ENCODE assay signal across 15 cellular contexts in the genomic region with DNA sequence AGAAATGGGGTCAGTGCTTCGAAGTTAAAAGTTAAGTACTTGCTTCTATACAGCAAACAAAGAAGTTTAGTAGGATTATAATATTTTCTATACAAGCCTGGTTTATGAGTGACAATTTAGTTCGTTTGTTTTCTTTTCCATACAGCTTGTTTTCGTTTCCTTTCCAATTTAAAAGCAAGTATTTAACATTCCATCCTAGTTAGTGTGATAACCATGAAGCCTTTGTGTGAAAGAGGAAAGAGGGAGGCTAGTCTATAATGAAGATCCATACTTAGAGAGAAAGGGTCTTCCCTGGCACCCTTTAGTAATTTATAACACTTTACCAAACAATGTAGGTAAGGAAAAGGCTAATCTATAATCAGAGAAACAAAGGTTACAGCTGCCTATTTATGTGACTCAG. TPM values are rescaled to one million over a fixed set of nuclear protein-coding genes. Genes with fewer than 3 reads are reported as not detected.
A peak's percentile ranks its signal among the peaks of the same experiment; 100 is the strongest.
DNase-seq lines count a peak whose midpoint lies in the region; ATAC-seq and TF ChIP-seq lines count a peak whose summit lies in the region.
"Had no signal": no experiment of that assay in that cellular context is flagged by ENCODE, and none has a peak within 500 bp of the region (broad histone marks: within the 10 kb centered on the region; RNA-seq: fewer than 3 reads in every experiment).

No MANE protein-coding gene starts in this region.

- H3K9ac ChIP-seq in SK-N-SH (no peak overlapping the region), adipocyte (ENCODE audit: low read length) (no peak overlapping the region)

- DNase-seq in SK-N-SH (no peak), adipocyte (ENCODE audit: low read depth) (peak; percentile 40), hepatocyte (ENCODE audit: low spot score) (no peak), NCI-H2171 (lab: John Stamatoyannopoulos, UW) (no peak)
- DNase-seq: CD8-positive, alpha-beta T cell; COR-L47; DND-41; GDM1 had no signal

- no peak for ATAC-seq in SK-N-SH treated with all-trans-retinoic acid at 6 μM for 48 hours
- no peak for ATAC-seq in HG03108 (IDR thresholded peaks at IDR 0.05; ENCODE audit: unreplicated experiment)
- ATAC-seq in HG03354 (IDR thresholded peaks at IDR 0.05; ENCODE audit: poor library complexity, severe bottlenecking, unreplicated experiment), result no peak
- ATAC-seq: CD8-positive, alpha-beta T cell; HCT116 had no signal

- H3K4me3 ChIP-seq in SK-N-SH (ENCODE audit: low read depth in 2 of 2, low read length in 1 of 2), result no peak overlapping the region
- H3K4me3 ChIP-seq in adipocyte (ENCODE audit: low read length), result no peak overlapping the region
- H3K4me3 ChIP-seq in hepatocyte, result no peak overlapping the region
- H3K4me3 ChIP-seq in mesodermal cell (ENCODE audit: extremely low read depth, insufficient read depth, low read length, poor library complexity, severe bottlenecking), result no peak overlapping the region

- H3K36me3 ChIP-seq in SK-N-SH (replicated peaks in 1 of 2; ENCODE audit: control insufficient read depth in 1 of 2, insufficient read depth in 2 of 2, low read length in 1 of 2) (no peaks in the 10 kb centered on the region), adipocyte (ENCODE audit: control insufficient read depth, insufficient read depth, low read length, severe bottlenecking) (peaks cover 8% of the 10 kb centered on the region), hepatocyte (replicated peaks; ENCODE audit: insufficient read depth, low read depth) (no peaks in the 10 kb centered on the region), mesodermal cell (ENCODE audit: control insufficient read depth, insufficient read depth, low read length) (no peaks in the 10 kb centered on the region)

- H3K79me2 ChIP-seq in SK-N-SH (ENCODE audit: insufficient read depth), result no peaks in the 10 kb centered on the region
- no peaks in the 10 kb centered on the region for H3K79me2 ChIP-seq in hepatocyte

- H3K27ac ChIP-seq in SK-N-SH (ENCODE audit: low read depth in 2 of 2, low read length in 1 of 2), result no peak overlapping the region
- peak overlapping the region; percentile 60 for H3K27ac ChIP-seq in hepatocyte
- H3K27ac ChIP-seq in mesodermal cell (ENCODE audit: low read depth, low read length, severe bottlenecking), result peak overlapping the region; percentile 66
- H3K27ac ChIP-seq: 22Rv1 had no signal

- no peaks in the 10 kb centered on the region for H4K20me1 ChIP-seq in SK-N-SH (ENCODE audit: insufficient read depth)
- no peaks in the 10 kb centered on the region for H4K20me1 ChIP-seq in hepatocyte (ENCODE audit: insufficient read depth, poor library complexity, severe bottlenecking)

- H3K9me2 ChIP-seq in SK-N-SH (no peaks in the 10 kb centered on the region), hepatocyte (replicated peaks; ENCODE audit: insufficient read depth) (no peaks in the 10 kb centered on the region)

- TF ChIP-seq RAD21 in SK-N-SH (IDR thresholded peaks at IDR 0.05; ENCODE audit: low read length), result no peak

- H3K4me1 ChIP-seq in SK-N-SH (ENCODE audit: control insufficient read depth in 1 of 2, insufficient read depth in 2 of 2, low read depth in 1 of 2, low read length in 1 of 2) (peaks cover 0 to 6% of the 10 kb centered on the region in 2 experiments; a peak in 2 of 4 replicates), adipocyte (ENCODE audit: control insufficient read depth, insufficient read depth, low read length) (peaks cover 3% of the 10 kb centered on the region), hepatocyte (ENCODE audit: insufficient read depth) (peaks cover 12% of the 10 kb centered on the region), mesodermal cell (ENCODE audit: control insufficient read depth, insufficient read depth, low read length, poor library complexity, severe bottlenecking) (peaks cover 30% of the 10 kb centered on the region)

- CTCF ChIA-PET in SK-N-SH (lab: Yijun Ruan, JAX), result interaction anchor here (0.7 to 1.6 kb wide), 2 partner anchors 8 to 969 kb away, joined by 3 read pairs; partner anchors contain the start of gene PDCD1LG2

- H3F3A ChIP-seq in SK-N-SH (replicated peaks; ENCODE audit: insufficient read depth), result no peaks in the 10 kb centered on the region

- no peaks in the 10 kb centered on the region for H3K27me3 ChIP-seq in SK-N-SH (ENCODE audit: insufficient read depth)
- no peaks in the 10 kb centered on the region for H3K27me3 ChIP-seq in adipocyte (replicated peaks; ENCODE audit: control insufficient read depth, insufficient read depth, low read length)
- H3K27me3 ChIP-seq in hepatocyte, result no peaks in the 10 kb centered on the region

- 15% methylated on average over 3 of the region's 3 CpGs for WGBS in SK-N-SH (ENCODE audit: low lambda C conversion rate)
- WGBS in hepatocyte (ENCODE audit: low lambda C conversion rate, missing lambda C conversion rate), result 63% methylated on average over 3 of the region's 3 CpGs
- no CpG with 5 or more reads among the region's 3 CpGs for WGBS in mesodermal cell (ENCODE audit: insufficient coverage in 2 of 2), 2 experiments

- H2AFZ ChIP-seq in SK-N-SH (ENCODE audit: low read depth) (0 out of 2 replicates have a peak overlapping the region, but pooled peaks have one; percentile 18), hepatocyte (no peak overlapping the region)

- H3K9me3 ChIP-seq in SK-N-SH, result no peaks in the 10 kb centered on the region
- no peaks in the 10 kb centered on the region for H3K9me3 ChIP-seq in adipocyte (ENCODE audit: control insufficient read depth, low read length)
- H3K9me3 ChIP-seq in hepatocyte (ENCODE audit: low read depth), result no peaks in the 10 kb centered on the region
- no peaks in the 10 kb centered on the region for H3K9me3 ChIP-seq in mesodermal cell (ENCODE audit: control insufficient read depth, low read length)

- 0 out of 2 replicates have a peak overlapping the region, but pooled peaks have one; percentile 4 for H3K4me2 ChIP-seq in SK-N-SH
- no peak overlapping the region for H3K4me2 ChIP-seq in hepatocyte

- no peak for TF ChIP-seq EP300 in SK-N-SH (IDR thresholded peaks at IDR 0.05; ENCODE audit: borderline replicate concordance in 1 of 2, low read depth in 1 of 2, low read length in 1 of 2)

- TF ChIP-seq CTCF in SK-N-SH (IDR thresholded peaks at IDR 0.05) (no peak), hepatocyte (IDR thresholded peaks at IDR 0.05; ENCODE audit: poor library complexity) (no peak)

- POLR2A ChIA-PET in SK-N-SH (lab: Yijun Ruan, JAX), result no interaction called here

TF ChIP-seq in SK-N-SH, 30 proteins besides CTCF, POLR2A, EP300 and RAD21 (continues in another document):
- no peak for TF ChIP-seq JUND (IDR thresholded peaks at IDR 0.05)
- TF ChIP-seq FOSL2 (IDR thresholded peaks at IDR 0.05; ENCODE audit: borderline replicate concordance, low read depth), result no peak
- TF ChIP-seq NFIC (IDR thresholded peaks at IDR 0.05; ENCODE audit: borderline replicate concordance), result no peak
- TF ChIP-seq CHD2 (IDR thresholded peaks at IDR 0.05; ENCODE audit: low read length, partially characterized antibody), result no peak
- TF ChIP-seq, protein P1, sequence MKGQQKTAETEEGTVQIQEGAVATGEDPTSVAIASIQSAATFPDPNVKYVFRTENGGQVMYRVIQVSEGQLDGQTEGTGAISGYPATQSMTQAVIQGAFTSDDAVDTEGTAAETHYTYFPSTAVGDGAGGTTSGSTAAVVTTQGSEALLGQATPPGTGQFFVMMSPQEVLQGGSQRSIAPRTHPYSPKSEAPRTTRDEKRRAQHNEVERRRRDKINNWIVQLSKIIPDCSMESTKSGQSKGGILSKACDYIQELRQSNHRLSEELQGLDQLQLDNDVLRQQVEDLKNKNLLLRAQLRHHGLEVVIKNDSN (IDR thresholded peaks at IDR 0.05; ENCODE audit: borderline replicate concordance, low read depth), result no peak
- no peak for TF ChIP-seq GATA2 (CRISPR knock-in tag; IDR thresholded peaks at IDR 0.05)
- no peak for TF ChIP-seq RXRA (IDR thresholded peaks at IDR 0.05; ENCODE audit: borderline replicate concordance, low read depth)
- TF ChIP-seq GABPA (IDR thresholded peaks at IDR 0.05; ENCODE audit: low read depth), result no peak

TF ChIP-seq in SK-N-SH treated with all-trans-retinoic acid at 6 μM for 48 hours, 23 proteins besides CTCF, POLR2A, EP300 and RAD21 (continues in another document):
- TF ChIP-seq, protein P2, sequence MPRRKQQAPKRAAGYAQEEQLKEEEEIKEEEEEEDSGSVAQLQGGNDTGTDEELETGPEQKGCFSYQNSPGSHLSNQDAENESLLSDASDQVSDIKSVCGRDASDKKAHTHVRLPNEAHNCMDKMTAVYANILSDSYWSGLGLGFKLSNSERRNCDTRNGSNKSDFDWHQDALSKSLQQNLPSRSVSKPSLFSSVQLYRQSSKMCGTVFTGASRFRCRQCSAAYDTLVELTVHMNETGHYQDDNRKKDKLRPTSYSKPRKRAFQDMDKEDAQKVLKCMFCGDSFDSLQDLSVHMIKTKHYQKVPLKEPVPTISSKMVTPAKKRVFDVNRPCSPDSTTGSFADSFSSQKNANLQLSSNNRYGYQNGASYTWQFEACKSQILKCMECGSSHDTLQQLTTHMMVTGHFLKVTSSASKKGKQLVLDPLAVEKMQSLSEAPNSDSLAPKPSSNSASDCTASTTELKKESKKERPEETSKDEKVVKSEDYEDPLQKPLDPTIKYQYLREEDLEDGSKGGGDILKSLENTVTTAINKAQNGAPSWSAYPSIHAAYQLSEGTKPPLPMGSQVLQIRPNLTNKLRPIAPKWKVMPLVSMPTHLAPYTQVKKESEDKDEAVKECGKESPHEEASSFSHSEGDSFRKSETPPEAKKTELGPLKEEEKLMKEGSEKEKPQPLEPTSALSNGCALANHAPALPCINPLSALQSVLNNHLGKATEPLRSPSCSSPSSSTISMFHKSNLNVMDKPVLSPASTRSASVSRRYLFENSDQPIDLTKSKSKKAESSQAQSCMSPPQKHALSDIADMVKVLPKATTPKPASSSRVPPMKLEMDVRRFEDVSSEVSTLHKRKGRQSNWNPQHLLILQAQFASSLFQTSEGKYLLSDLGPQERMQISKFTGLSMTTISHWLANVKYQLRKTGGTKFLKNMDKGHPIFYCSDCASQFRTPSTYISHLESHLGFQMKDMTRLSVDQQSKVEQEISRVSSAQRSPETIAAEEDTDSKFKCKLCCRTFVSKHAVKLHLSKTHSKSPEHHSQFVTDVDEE (CRISPR knock-in tag; IDR thresholded peaks at IDR 0.05), result no peak
- no peak for TF ChIP-seq ZNF70 (CRISPR knock-in tag; IDR thresholded peaks at IDR 0.05)

RNA-seq across cellular contexts. Expression of gene SLC1A1, which starts 51.0 kb away (rescaled TPM):
- 0.23 and 0.34 TPM in 2 replicates for polyA plus RNA-seq in SK-N-SH (2012; rRNA removed)
- 0.19 and 0.28 TPM in 2 replicates for polyA plus RNA-seq in SK-N-SH (2012; cell fraction: cytosol; rRNA removed)
- 0.25 and 0.46 TPM in 2 replicates for polyA plus RNA-seq in SK-N-SH (2012; cell fraction: nucleus; rRNA removed)
- total RNA-seq in hepatocyte, result 50.7 and 52.9 TPM in 2 replicates
- 27.7 and 36.1 TPM in 2 replicates for polyA plus RNA-seq in hepatocyte
- 1.4 TPM for polyA plus RNA-seq in mesodermal cell (2013, experiment 1 of 2)
- 1.4 TPM for polyA plus RNA-seq in mesodermal cell (2013, experiment 2 of 2)
- total RNA-seq: CD8-positive, alpha-beta T cell had no signal
- polyA plus RNA-seq: CD14-positive monocyte had no signal

Comparison
In these comparisons a context has a peak if more than half of its experiments do, and no peak if none do; other contexts are left out.
1. H3K27ac ChIP-seq: peak in hepatocyte (single experiment) and mesodermal cell (single experiment); none in SK-N-SH (0 of 2).
2. RNA of gene SLC1A1, which starts 51.0 kb away (polyA plus RNA-seq): 27.7 to 36.1 TPM in hepatocyte; 0.19 to 0.46 TPM in SK-N-SH; every median in the first group is over 10 times any median in the second.